ENCODE assay signal across 12 cellular contexts in genomic region chr7:135166338-135166989, GRCh38. TPM values are rescaled to one million over a fixed set of nuclear protein-coding genes. Genes with fewer than 3 reads are reported as not detected.
A peak's percentile ranks its signal among the peaks of the same experiment; 100 is the strongest.
DNase-seq lines count a peak whose midpoint lies in the region; ATAC-seq and TF ChIP-seq lines count a peak whose summit lies in the region.
"Had no signal": no experiment of that assay in that cellular context is flagged by ENCODE, and none has a peak within 500 bp of the region (broad histone marks: within the 10 kb centered on the region; RNA-seq: fewer than 3 reads in every experiment).

No MANE protein-coding gene starts in this region.

- H4K20me1 ChIP-seq in osteoblast (ENCODE audit: insufficient read depth, low read length): peaks cover 16% of the 10 kb centered on the region

- peaks cover 28% of the 10 kb centered on the region for H3K79me2 ChIP-seq in osteoblast (ENCODE audit: insufficient read depth, low read length)

- H2AFZ ChIP-seq in osteoblast (ENCODE audit: low read length): no peak overlapping the region

- H3K4me2 ChIP-seq in osteoblast (ENCODE audit: insufficient read depth, low read length): no peak overlapping the region

- DNase-seq in left cardiac atrium: peak; percentile 60
- no peak for DNase-seq in Right ventricle myocardium superior
- no peak for DNase-seq in coronary artery (ENCODE audit: low spot score)
- no peak for DNase-seq in naive thymus-derived CD8-positive, alpha-beta T cell
- DNase-seq in MG63: no peak
- DNase-seq in osteoblast (ENCODE audit: insufficient read length, low spot score, missing footprints): no peak
- DNase-seq: AML-193; NCI-H1694; NK-92 treated with Interleukin-12 subunit alpha and Interleukin-12 subunit beta, amount 100 ng/mL, for 24 hours; stimulated activated CD4-positive, alpha-beta T cell treated with anti-CD3 and anti-CD28 coated beads, Interleukin-2, amount 100 ng/mL, for 48 hours had no signal

- H3K27me3 ChIP-seq in MG63: no peaks in the 10 kb centered on the region
- H3K27me3 ChIP-seq in osteoblast (ENCODE audit: insufficient read depth, low read length): no peaks in the 10 kb centered on the region

- peaks cover 24% of the 10 kb centered on the region for H3K36me3 ChIP-seq in MG63
- peaks cover 38% of the 10 kb centered on the region for H3K36me3 ChIP-seq in osteoblast (ENCODE audit: insufficient read depth, low read length)

- peaks cover 32 to 77% (median 74%) of the 10 kb centered on the region in 4 donors for H3K4me1 Mint-ChIP-seq in naive thymus-derived CD8-positive, alpha-beta T cell

- peaks cover 19% of the 10 kb centered on the region for H3K4me1 ChIP-seq in osteoblast (ENCODE audit: insufficient read depth, low read length)

- intact Hi-C loops in left cardiac atrium (cut with DNase I): loop anchor here in 1 of 2 donors (10.0 kb wide), 1 partner anchor 172 kb away; no protein-coding TSS in a partner anchor
- intact Hi-C loops in Right ventricle myocardium superior (cut with DNase I): loop anchor here (5.0 kb wide), 2 partner anchors 179 to 479 kb away; partner anchors contain the start of gene AGBL3

- H3K4me3 ChIP-seq in coronary artery (peak overlapping the region; percentile 8), MG63 (no peak overlapping the region), osteoblast (ENCODE audit: insufficient read depth, low read length) (no peak overlapping the region)

- POLR2A ChIA-PET in naive thymus-derived CD8-positive, alpha-beta T cell (lab: Charles Lee): interaction anchor here (0.7 to 6.1 kb wide), 4 partner anchors 10 to 520 kb away, joined by 3 to 77 read pairs (median 11); partner anchors contain the start of genes AGBL3 and TMEM140

- peak overlapping the region in 8 of 10 donors; percentile 8 to 88 (median 43) for H3K4me3 Mint-ChIP-seq in naive thymus-derived CD8-positive, alpha-beta T cell

- peaks cover 0 to 9% (median 2%) of the 10 kb centered on the region in 9 donors for H3K9me3 Mint-ChIP-seq in naive thymus-derived CD8-positive, alpha-beta T cell

- ATAC-seq in left cardiac atrium (no peak), Right ventricle myocardium superior (ENCODE audit: poor library complexity) (no peak), HG02885 (IDR thresholded peaks at IDR 0.05; ENCODE audit: poor library complexity, unreplicated experiment) (no peak), HG03442 (IDR thresholded peaks at IDR 0.05; ENCODE audit: unreplicated experiment) (no peak)
- ATAC-seq in naive thymus-derived CD8-positive, alpha-beta T cell: no peak

- H3K27ac ChIP-seq in coronary artery: peak overlapping the region in 1 of 2 donors; percentile 95
- no peak overlapping the region for H3K27ac ChIP-seq in osteoblast (ENCODE audit: low read depth, low read length)

- H3K36me3 Mint-ChIP-seq in naive thymus-derived CD8-positive, alpha-beta T cell: peaks cover 0 to 39% (median 34%) of the 10 kb centered on the region in 3 donors

- TF ChIP-seq CTCF in coronary artery (IDR thresholded peaks at IDR 0.05): no peak
- no peak for TF ChIP-seq CTCF in osteoblast (IDR thresholded peaks at IDR 0.05; ENCODE audit: extremely low read depth, low read depth, low read length)

- no peaks in the 10 kb centered on the region for H3K9me3 ChIP-seq in MG63
- H3K9me3 ChIP-seq in osteoblast (ENCODE audit: low read depth, low read length): no peaks in the 10 kb centered on the region

- H3K27me3 Mint-ChIP-seq in naive thymus-derived CD8-positive, alpha-beta T cell: no peaks in the 10 kb centered on the region

- peak overlapping the region; percentile 89 to 98 (median 96) for H3K27ac Mint-ChIP-seq in naive thymus-derived CD8-positive, alpha-beta T cell

RNA-seq across cellular contexts. Expression of gene CYREN, which starts 4.0 kb away (rescaled TPM):
- total RNA-seq in left cardiac atrium (10 to 100 TPM; 25.9 to 28.8 TPM), Right ventricle myocardium superior (28.9 TPM), osteoblast (29.8 and 35.5 TPM in 2 replicates)
- 10 to 100 TPM; 51.1 to 54.8 TPM for total RNA-seq in naive thymus-derived CD8-positive, alpha-beta T cell
- 10 to 100 TPM; 55.5 to 70.1 (median 59.5) TPM for polyA plus RNA-seq in naive thymus-derived CD8-positive, alpha-beta T cell
- 30.5 and 38.3 TPM in 2 replicates for total RNA-seq in MG63 (2014; rRNA removed; shearing (Covaris generic); ENCODE audit: low replicate concordance)

RNA-seq across cellular contexts. Expression of gene TMEM140, which starts 18.6 kb away (rescaled TPM):
- 10 to 100 TPM in 1 of 2 donors, 1 to 10 TPM in 1; 10.0 to 12.0 TPM for total RNA-seq in left cardiac atrium
- total RNA-seq in Right ventricle myocardium superior: 22.8 TPM
- total RNA-seq in naive thymus-derived CD8-positive, alpha-beta T cell: 10 to 100 TPM; 27.1 to 29.0 TPM
- polyA plus RNA-seq in naive thymus-derived CD8-positive, alpha-beta T cell: 10 to 100 TPM; 13.9 to 36.9 (median 20.2) TPM
- total RNA-seq in MG63 (2014; rRNA removed; shearing (Covaris generic); ENCODE audit: low replicate concordance): 0.40 TPM in 1 of 2 replicates, not detected in the other
- 13.8 and 14.1 TPM in 2 replicates for total RNA-seq in osteoblast

RNA-seq across cellular contexts. Expression of gene WDR91, which starts 44.9 kb away (rescaled TPM):
- 1 to 10 TPM; 8.2 to 8.7 TPM for total RNA-seq in left cardiac atrium
- total RNA-seq in Right ventricle myocardium superior: 5.1 TPM
- 10 to 100 TPM; 38.9 to 39.0 TPM for total RNA-seq in naive thymus-derived CD8-positive, alpha-beta T cell
- 1 to 10 TPM; 3.3 to 7.2 (median 5.9) TPM for polyA plus RNA-seq in naive thymus-derived CD8-positive, alpha-beta T cell
- total RNA-seq in MG63 (2014; rRNA removed; shearing (Covaris generic); ENCODE audit: low replicate concordance): 1.5 and 3.0 TPM in 2 replicates
- total RNA-seq in osteoblast: 7.1 and 8.7 TPM in 2 replicates
